In genomic region chr7:157009778-157010587, GRCh38 we compare ENCODE assay signal across 8 cellular contexts. TPM values are rescaled to one million over a fixed set of nuclear protein-coding genes. Genes with fewer than 3 reads are reported as not detected.
DNase-seq lines count a peak whose midpoint lies in the region; ATAC-seq, FAIRE-seq and TF ChIP-seq lines count a peak whose summit lies in the region.

No MANE protein-coding gene starts in this region.

- WGBS in H1 (ENCODE audit: extremely low coverage in 1 of 2, insufficient coverage in 1 of 2, insufficient read length in 1 of 2, insufficient replicate concordance in 2 of 2, low coverage in 1 of 2, low lambda C conversion rate in 2 of 2, missing lambda C conversion rate in 1 of 2), 2 experiments = 1% methylated on average over 39 of the region's 130 CpGs; no CpG with 5 or more reads in 1 of the 2 experiments
- WGBS in psoas muscle, 3 donors = 1% methylated on average over 28 to 130 of the region's 130 CpGs

- H3K4me3 ChIP-seq in GM12865 (ENCODE audit: low read depth, low read length) (peak overlapping the region; percentile 69), HUES6 (ENCODE audit: low read depth, low read length) (peak overlapping the region; percentile 77), H1 (ENCODE audit: extremely low read depth in 1 of 4, insufficient read depth in 2 of 4, low read depth in 3 of 4, low read length in 4 of 4) (peak overlapping the region; percentile 27 to 52 (median 30)), psoas muscle (peak overlapping the region; percentile 82)

- peak; percentile 15 for ATAC-seq in GM21447 (IDR thresholded peaks at IDR 0.05; ENCODE audit: unreplicated experiment)
- peak; percentile 37 to 56 (median 46) for ATAC-seq in psoas muscle

- H4K20me1 ChIP-seq in H1 (replicated peaks in 1 of 2; ENCODE audit: control insufficient read depth in 1 of 2, insufficient read depth in 2 of 2, low read length in 2 of 2) = peaks cover 16 to 31% of the 10 kb centered on the region in 2 experiments

- no peak for TF ChIP-seq RAD21 in H1 (IDR thresholded peaks at IDR 0.05 in 1 of 2, conservative IDR thresholded peaks at IDR 0.05 in 1 of 2; ENCODE audit: low read depth in 2 of 2, low read length in 2 of 2)

- no peak overlapping the region for H2BK12ac ChIP-seq in H1 (ENCODE audit: low read depth, low read length)

- intact Hi-C loops in psoas muscle (cut with DNase I) = no loop called here

- H3K36me3 ChIP-seq in HUES6 (ENCODE audit: control insufficient read depth, insufficient read depth, low read length) (no peaks in the 10 kb centered on the region), H1 (ENCODE audit: control insufficient read depth in 2 of 4, insufficient read depth in 4 of 4, low read length in 3 of 4) (peaks cover 0 to 15% (median 0%) of the 10 kb centered on the region in 4 experiments; a peak in 1 of 8 replicates), psoas muscle (ENCODE audit: insufficient read depth in 1 of 2, low read depth in 1 of 2) (no peaks in the 10 kb centered on the region)

- no peak overlapping the region for H3K14ac ChIP-seq in H1 (ENCODE audit: insufficient read length)

- H3K79me2 ChIP-seq in H1 (ENCODE audit: control insufficient read depth in 1 of 2, insufficient read depth in 2 of 2, low read length in 2 of 2) = no peaks in the 10 kb centered on the region

- H3K23ac ChIP-seq in H1 (ENCODE audit: insufficient read length) = no peak overlapping the region

- no peak for FAIRE-seq in H1 (lab: Jason Lieb, UNC)
- FAIRE-seq in RCC 7860 (lab: Jason Lieb, UNC) = no peak

- POLR2A ChIA-PET in H1 (lab: Charles Lee; ENCODE audit: partially characterized antibody) = interaction anchor here (1.5 to 3.3 kb wide), 3 partner anchors 9 to 12 kb away, joined by 6 to 15 read pairs (median 7); no protein-coding TSS in a partner anchor

- H3K79me1 ChIP-seq in H1 (ENCODE audit: low read depth, low read length) = no peaks in the 10 kb centered on the region

- TF ChIP-seq CTCF in GM12865 (IDR thresholded peaks at IDR 0.05; ENCODE audit: insufficient read depth, low read depth, low read length, missing control alignments) (no peak), H1 (IDR thresholded peaks at IDR 0.05; ENCODE audit: control extremely low read depth in 1 of 3, insufficient read depth in 1 of 3, low read depth in 1 of 3, low read length in 3 of 3) (no peak), psoas muscle (IDR thresholded peaks at IDR 0.05) (no peak)

- peaks cover 8% of the 10 kb centered on the region; the same call in 1 of the 2 replicates for H3K23me2 ChIP-seq in H1 (ENCODE audit: low read depth, low read length)

- no peak overlapping the region; the same call in 1 of the 2 replicates for H3K18ac ChIP-seq in H1 (ENCODE audit: extremely low read depth, low read length)

- no peak overlapping the region for H3K56ac ChIP-seq in H1 (replicated peaks; ENCODE audit: insufficient read length, low read depth, low read length)

- DNase-seq in GM12865 (ENCODE audit: low read depth) (no peak), H1 (ENCODE audit: low read depth in 1 of 2, low spot score in 2 of 2) (no peak), psoas muscle (no peak), RCC 7860 (ENCODE audit: low spot score) (no peak), GM19240 (ENCODE audit: insufficient read length, low spot score) (no peak), cortex of kidney (lab: John Stamatoyannopoulos, UW) (no peak)

- H4K8ac ChIP-seq in H1 (ENCODE audit: extremely low read depth, insufficient read depth, low read length) = peak overlapping the region; percentile 31; the same call in 1 of the 2 replicates

- TF ChIP-seq EP300 in H1 (IDR thresholded peaks at IDR 0.05; ENCODE audit: borderline replicate concordance in 1 of 2, low read depth in 2 of 2, low read length in 2 of 2) = no peak

- H3K27me3 ChIP-seq in HUES6 (ENCODE audit: control insufficient read depth, insufficient read depth, low read length) = peaks cover 97% of the 10 kb centered on the region
- H3K27me3 ChIP-seq in H1 (replicated peaks in 1 of 4; ENCODE audit: control insufficient read depth in 3 of 4, extremely low read depth in 1 of 4, insufficient read depth in 3 of 4, low read length in 3 of 4) = peaks cover 91 to 98% (median 96%) of the 10 kb centered on the region in 4 experiments
- H3K27me3 ChIP-seq in psoas muscle (ENCODE audit: insufficient read depth in 3 of 3, low read length in 2 of 3) = peaks cover 0 to 96% (median 60%) of the 10 kb centered on the region in 3 donors

- no peak overlapping the region for H4K91ac ChIP-seq in H1 (replicated peaks; ENCODE audit: insufficient read length, low read length)

- H3K4ac ChIP-seq in H1 (replicated peaks; ENCODE audit: insufficient read length, low read depth, low read length) = no peak overlapping the region

- H3K27ac ChIP-seq in HUES6 (ENCODE audit: low read depth, low read length) (no peak overlapping the region), H1 (ENCODE audit: low read depth, low read length) (no peak overlapping the region), psoas muscle (no peak overlapping the region)

- H3K9me3 ChIP-seq in HUES6 (ENCODE audit: control insufficient read depth, insufficient read depth, low read depth, low read length) (no peaks in the 10 kb centered on the region), H1 (ENCODE audit: insufficient read depth in 2 of 2, low read depth in 1 of 2, low read length in 1 of 2) (no peaks in the 10 kb centered on the region), psoas muscle (no peaks in the 10 kb centered on the region)

- peak overlapping the region; percentile 74 to 80 for H3K4me2 ChIP-seq in H1 (ENCODE audit: insufficient read depth in 1 of 2, low read depth in 2 of 2, low read length in 2 of 2)

- CTCF ChIA-PET in H1 (lab: Charles Lee; ENCODE audit: partially characterized antibody) = interaction anchor here (0.5 to 1.7 kb wide), 2 partner anchors 9 to 671 kb away, joined by 3 to 4 read pairs; no protein-coding TSS in a partner anchor

- TF ChIP-seq POLR2A in H1 (IDR thresholded peaks at IDR 0.05; ENCODE audit: control extremely low read depth in 1 of 2, low read depth in 2 of 2, low read length in 2 of 2) = no peak

- no peak overlapping the region for H4K5ac ChIP-seq in H1 (ENCODE audit: insufficient read length, low read depth, low read length)

- no peak overlapping the region for H3K9ac ChIP-seq in HUES6 (ENCODE audit: low read length)
- H3K9ac ChIP-seq in H1 (replicated peaks in 1 of 4; ENCODE audit: extremely low read depth in 1 of 4, low read depth in 3 of 4, low read length in 3 of 4) = no peak overlapping the region

- no peak overlapping the region for H2BK120ac ChIP-seq in H1 (replicated peaks; ENCODE audit: low read depth, low read length)

- H2BK20ac ChIP-seq in H1 (ENCODE audit: low read length) = no peak overlapping the region

- H3K4me1 ChIP-seq in HUES6 (ENCODE audit: control insufficient read depth, insufficient read depth, low read length) = peaks cover 34% of the 10 kb centered on the region
- peaks cover 8 to 41% (median 17%) of the 10 kb centered on the region in 4 experiments for H3K4me1 ChIP-seq in H1 (replicated peaks in 1 of 4; ENCODE audit: control insufficient read depth in 3 of 4, insufficient read depth in 4 of 4, low read length in 3 of 4)
- H3K4me1 ChIP-seq in psoas muscle = peaks cover 12% of the 10 kb centered on the region

- H2AK5ac ChIP-seq in H1 (ENCODE audit: low read depth, low read length) = no peak overlapping the region

- H2BK5ac ChIP-seq in H1 (ENCODE audit: low read depth, low read length) = no peak overlapping the region

- no peak overlapping the region for H2AFZ ChIP-seq in H1 (ENCODE audit: low read length)

- H2BK15ac ChIP-seq in H1 (ENCODE audit: low read length) = no peak overlapping the region

TF ChIP-seq in H1, 55 proteins besides CTCF, POLR2A, EP300 and RAD21:
- TF ChIP-seq NRF1 (IDR thresholded peaks at IDR 0.05; ENCODE audit: low read depth, low read length) (no peak), CBX5 (IDR thresholded peaks at IDR 0.05; ENCODE audit: low read depth, low read length) (no peak), SIN3A (conservative IDR thresholded peaks at IDR 0.05 in 1 of 2, IDR thresholded peaks at IDR 0.05 in 1 of 2; ENCODE audit: low read depth in 1 of 2, low read length in 2 of 2) (no peak), KDM1A (IDR thresholded peaks at IDR 0.05; ENCODE audit: borderline replicate concordance, low read length) (no peak), RBBP5 (IDR thresholded peaks at IDR 0.05; ENCODE audit: borderline replicate concordance, low read depth, low read length) (no peak), SUZ12 (IDR thresholded peaks at IDR 0.05; ENCODE audit: low read length) (no peak; the same call in 1 of the 2 replicates), CREB1 (IDR thresholded peaks at IDR 0.05) (no peak), SP4 (IDR thresholded peaks at IDR 0.05; ENCODE audit: low read length) (no peak)

RNA-seq across cellular contexts. Expression of gene MNX1, which starts 0.5 kb away (rescaled TPM):
- 0.39 and 0.52 TPM in 2 replicates for total RNA-seq in H1 (2021; fragmentation: NEBNext Ultra II Directional; extraction: Animal tissue kit (Norgen Biotek cat#: 25700))
- not detected in 2 replicates for polyA plus RNA-seq in H1 (2011; rRNA removed)
- 0.04 TPM for polyA plus RNA-seq in H1 (2011; cell fraction: cytosol; rRNA removed)
- polyA plus RNA-seq in H1 (2011; cell fraction: nucleus; rRNA removed) = 0.10 TPM
- 0.11 TPM in 1 of 4 replicates, not detected in the others for polyA plus RNA-seq in H1 (2012, experiment 1 of 2)
- polyA plus RNA-seq in H1 (2012, experiment 2 of 2) = not detected
- polyA plus RNA-seq in H1 (2013, experiment 1 of 2) = 0.10 TPM
- polyA plus RNA-seq in H1 (2013, experiment 2 of 2) = 0.09 TPM
- not detected in 2 replicates for polyA minus RNA-seq in H1 (2011; rRNA and poly(A)+ RNA removed)
- polyA minus RNA-seq in H1 (2011; cell fraction: cytosol; rRNA and poly(A)+ RNA removed) = not detected
- polyA minus RNA-seq in H1 (2011; cell fraction: nucleus; rRNA and poly(A)+ RNA removed) = not detected
- total RNA-seq in psoas muscle = not detected
- not detected for polyA plus RNA-seq in psoas muscle

Comparison
In these comparisons a context has a peak if more than half of its experiments do, and no peak if none do; other contexts are left out.
1. H3K4me3 ChIP-seq: peak in every context shown above with its lines; median percentile 82 in psoas muscle; 77 in HUES6; 69 in GM12865; 30 in H1.